Comparison of ENCODE assay signal across 9 cellular contexts in genomic region chr2:164992818-164993217, GRCh38. TPM values are rescaled to one million over a fixed set of nuclear protein-coding genes. Genes with fewer than 3 reads are reported as not detected.
DNase-seq lines count a peak whose midpoint lies in the region; ATAC-seq and TF ChIP-seq lines count a peak whose summit lies in the region.
"Had no signal": no experiment of that assay in that cellular context is flagged by ENCODE, and none has a peak within 500 bp of the region (broad histone marks: within the 10 kb centered on the region; RNA-seq: fewer than 3 reads in every experiment).

No MANE protein-coding gene starts in this region.

- peaks cover 15% of the 10 kb centered on the region for H3K4me1 ChIP-seq in OCI-LY7 (ENCODE audit: insufficient read depth, low read length, poor library complexity, severe bottlenecking)

- POLR2A ChIA-PET in OCI-LY7 (lab: Charles Lee), result interaction anchor here (0.6 to 2.2 kb wide), 4 partner anchors 17 to 266 kb away, joined by 3 to 12 read pairs (median 3); partner anchors contain the start of gene SCN3A

- intact Hi-C loops in OCI-LY7 (cut with micrococcal nuclease; ENCODE audit: unreplicated experiment), result loop anchor here (1.0 to 5.0 kb wide), 3 partner anchors 211 to 299 kb away; partner anchors contain the start of gene SCN3A

- no peaks in the 10 kb centered on the region for H4K20me1 ChIP-seq in OCI-LY7 (ENCODE audit: insufficient read depth, low read length)
- H4K20me1 ChIP-seq: BLaER1 had no signal

- no peaks in the 10 kb centered on the region for H3K79me2 ChIP-seq in OCI-LY7 (ENCODE audit: insufficient read depth, low read depth, low read length)

- no peak overlapping the region for H3K4me3 ChIP-seq in OCI-LY7 (ENCODE audit: low read depth, low read length, poor library complexity, severe bottlenecking)
- H3K4me3 ChIP-seq: BLaER1 had no signal

- CTCF ChIA-PET in OCI-LY7 (lab: Charles Lee; ENCODE audit: unreplicated experiment), result interaction anchor here (1.0 kb wide), 1 partner anchor 23 kb away, joined by 3 read pairs; no protein-coding TSS in a partner anchor

- H3K36me3 ChIP-seq in OCI-LY7 (ENCODE audit: insufficient read depth, low read length), result no peaks in the 10 kb centered on the region
- H3K36me3 ChIP-seq: BLaER1 had no signal

- H3K27ac ChIP-seq in OCI-LY7 (ENCODE audit: low read depth, low read length, poor library complexity, severe bottlenecking), result no peak overlapping the region
- H3K27ac ChIP-seq: BLaER1 had no signal

- H3K9me2 ChIP-seq in OCI-LY7 (ENCODE audit: insufficient read depth, low read length), result no peaks in the 10 kb centered on the region

- TF ChIP-seq RAD21 in Ishikawa (IDR thresholded peaks at IDR 0.05; ENCODE audit: low read depth), result peak; percentile 70

- H2AFZ ChIP-seq in OCI-LY7 (ENCODE audit: low read length), result no peak overlapping the region; the same call in 1 of the 2 replicates

- no peak overlapping the region for H3K4me2 ChIP-seq in OCI-LY7 (ENCODE audit: low read length)

- TF ChIP-seq EP300 in Ishikawa (IDR thresholded peaks at IDR 0.05; ENCODE audit: borderline replicate concordance), result no peak

- DNase-seq in NCI-H524 (lab: John Stamatoyannopoulos, UW) (peak; percentile 51 to 68), NCI-H524 treated with DMSO at 0.1 percent for 48 hours (lab: John Stamatoyannopoulos, UW) (no peak), OCI-LY7 (ENCODE audit: low spot score) (peak; percentile 81), amygdala (lab: John Stamatoyannopoulos, UW) (peak in 30 of 56 donors; percentile 2 to 78 (median 28)), iPS-NIHi11 (ENCODE audit: low spot score) (peak; percentile 15)
- peak; percentile 35 for DNase-seq in stimulated activated CD4-positive, alpha-beta T cell treated with anti-CD3 and anti-CD28 coated beads, Interleukin-1b, Interleukin-23, amount 100 ng/mL, for 48 hours

- H3K9me3 ChIP-seq in OCI-LY7 (ENCODE audit: low read length), result no peaks in the 10 kb centered on the region
- H3K9me3 ChIP-seq: BLaER1 had no signal

- BruUV-seq in OCI-LY7 (replicated peaks; lab: Mats Ljungman, UMichigan), result no TSS peak

- TF ChIP-seq CTCF in OCI-LY7 (conservative IDR thresholded peaks at IDR 0.05; ENCODE audit: low read length), result peak; percentile 79

- ATAC-seq in GM21619 (IDR thresholded peaks at IDR 0.05; ENCODE audit: unreplicated experiment), result peak; percentile 75

TF ChIP-seq in Ishikawa, 13 proteins besides CTCF, POLR2A, EP300 and RAD21:
- TF ChIP-seq REST (IDR thresholded peaks at IDR 0.05; ENCODE audit: low read depth) (no peak), CEBPB (IDR thresholded peaks at IDR 0.05) (no peak), FOXM1 (IDR thresholded peaks at IDR 0.05; ENCODE audit: borderline replicate concordance, low read depth) (no peak), MAX (IDR thresholded peaks at IDR 0.05) (no peak)
TF ChIP-seq in Ishikawa: peak in this region for 0.

RNA-seq across cellular contexts. Expression of gene SLC38A11, which starts 37.5 kb away (rescaled TPM):
- not detected in 2 replicates for total RNA-seq in OCI-LY7 (2014; rRNA removed; shearing (Covaris generic))
- total RNA-seq in OCI-LY7 (2022), result not detected in 2 replicates
